Comparison of ENCODE assay signal across 12 cellular contexts in genomic region chr15:78773751-78774450, GRCh38. TPM values are rescaled to one million over a fixed set of nuclear protein-coding genes. Genes with fewer than 3 reads are reported as not detected.
DNase-seq lines count a peak whose midpoint lies in the region; ATAC-seq and TF ChIP-seq lines count a peak whose summit lies in the region.
"Not testable (repeated sequence)": the region's sequence is repeated elsewhere in the genome, so short reads cannot be mapped to it uniquely, and the experiment has no call there.
"Had no signal": no experiment of that assay in that cellular context is flagged by ENCODE, and none has a peak within 500 bp of the region (broad histone marks: within the 10 kb centered on the region; RNA-seq: fewer than 3 reads in every experiment).

No MANE protein-coding gene starts in this region.

- 92% methylated on average over 25 of the region's 25 CpGs for WGBS in right cardiac atrium

- H3K36me3 ChIP-seq in Panc1 (ENCODE audit: control insufficient read depth, insufficient read depth, low read length); RWPE2 (ENCODE audit: low read depth); osteoblast (ENCODE audit: insufficient read depth, low read length): not testable (repeated sequence)

- POLR2A ChIA-PET in Panc1 (lab: Charles Lee) = not testable (repeated sequence)

- H3K4me3 ChIP-seq in Panc1 (ENCODE audit: low read depth in 2 of 2, low read length in 2 of 2); RWPE2 (ENCODE audit: severe bottlenecking); right cardiac atrium (ENCODE audit: low read length); osteoblast (ENCODE audit: insufficient read depth, low read length): not testable (repeated sequence)

- 0 out of 2 replicates have a peak, but pooled peaks have one; percentile 19 for ATAC-seq in Panc1
- ATAC-seq in RWPE2 (ENCODE audit: low read depth); Right ventricle myocardium inferior; left cardiac atrium; right cardiac atrium: not testable (repeated sequence)

- H4K20me1 ChIP-seq in osteoblast (ENCODE audit: insufficient read depth, low read length) = not testable (repeated sequence)

- not testable (repeated sequence) for DNase-seq in Panc1 (ENCODE audit: low read depth, low spot score)
- DNase-seq in RWPE2 (ENCODE audit: low spot score) (peak; percentile 72), Right ventricle myocardium inferior (ENCODE audit: missing footprints) (peak; percentile 32), left cardiac atrium (peak; percentile 20), right cardiac atrium (peak in 2 of 3 donors; percentile 44 to 54), left kidney (ENCODE audit: low read depth, low spot score) (peak; percentile 62), myocyte (ENCODE audit: low read depth) (peak; percentile 25), osteoblast (ENCODE audit: insufficient read length, low spot score, missing footprints) (peak; percentile 4)

- H3K4me1 ChIP-seq in Panc1 (ENCODE audit: control insufficient read depth, insufficient read depth, low read length); RWPE2 (ENCODE audit: insufficient read depth, poor library complexity, severe bottlenecking); right cardiac atrium (ENCODE audit: control insufficient read depth, insufficient read depth, low read length); osteoblast (ENCODE audit: insufficient read depth, low read length): not testable (repeated sequence)

- in situ Hi-C loops in Panc1 (cut with HindIII; ENCODE audit: low pct_unique_long_range_greater_than_20kb, low sequenced_read_pairs) = not testable (repeated sequence)

- TF ChIP-seq CTCF in Panc1 (IDR thresholded peaks at IDR 0.05); RWPE2 (IDR thresholded peaks at IDR 0.05; ENCODE audit: poor library complexity, severe bottlenecking); osteoblast (IDR thresholded peaks at IDR 0.05; ENCODE audit: extremely low read depth, low read depth, low read length): not testable (repeated sequence)

- not testable (repeated sequence) for H3K4me2 ChIP-seq in osteoblast (ENCODE audit: insufficient read depth, low read length)

- H3K27ac ChIP-seq in Panc1 (ENCODE audit: low read length); RWPE2 (ENCODE audit: poor library complexity, severe bottlenecking); right cardiac atrium (ENCODE audit: low read length); osteoblast (ENCODE audit: low read depth, low read length): not testable (repeated sequence)

- H3K79me2 ChIP-seq in osteoblast (ENCODE audit: insufficient read depth, low read length) = not testable (repeated sequence)

- not testable (repeated sequence) for H3K27me3 ChIP-seq in Panc1 (ENCODE audit: control insufficient read depth, insufficient read depth, low read length); RWPE2 (ENCODE audit: insufficient read depth, poor library complexity, severe bottlenecking); right cardiac atrium (ENCODE audit: control insufficient read depth, insufficient read depth); osteoblast (ENCODE audit: insufficient read depth, low read length)

- H2AFZ ChIP-seq in osteoblast (ENCODE audit: low read length) = not testable (repeated sequence)

- CTCF ChIA-PET in Panc1 (lab: Charles Lee) = interaction anchor here (0.6 kb wide), 1 partner anchor 796 kb away, joined by 3 read pairs; no protein-coding TSS in a partner anchor

- intact Hi-C loops in Panc1 (cut with micrococcal nuclease; ENCODE audit: unreplicated experiment); left cardiac atrium (cut with DNase I): not testable (repeated sequence)
- intact Hi-C loops in Right ventricle myocardium inferior (cut with DNase I) (loop anchor here (10.0 kb wide), 1 partner anchor 799 kb away; no protein-coding TSS in a partner anchor), right cardiac atrium (cut with DNase I) (loop anchor here in 1 of 4 donors (5.0 kb wide), 1 partner anchor 797 kb away; no protein-coding TSS in a partner anchor)

- H3K9me3 ChIP-seq in Panc1 (ENCODE audit: control insufficient read depth, insufficient read depth, low read depth, low read length); RWPE2 (ENCODE audit: severe bottlenecking); right cardiac atrium (ENCODE audit: control insufficient read depth, low read length); osteoblast (ENCODE audit: low read depth, low read length): not testable (repeated sequence)

- not testable (repeated sequence) for BruUV-seq in Panc1 (replicated peaks; lab: Mats Ljungman, UMichigan)

RNA-seq across cellular contexts. Expression of gene ADAMTS7, which starts 37.4 kb away (rescaled TPM):
- 1.0 TPM for total RNA-seq in Panc1 (2021; ENCODE audit: unreplicated experiment)
- polyA plus RNA-seq in Panc1 (2012; ENCODE audit: insufficient read length) = 0.85 TPM
- 32.1 TPM for total RNA-seq in Right ventricle myocardium inferior
- total RNA-seq in left cardiac atrium = 10 to 100 TPM; 35.8 to 45.9 TPM
- total RNA-seq in right cardiac atrium = 10 to 100 TPM; 38.8 to 85.9 (median 82.0) TPM
- 40.3 TPM for polyA plus RNA-seq in right cardiac atrium
- total RNA-seq in myocyte = 31.9 and 36.4 TPM in 2 replicates
- 59.6 TPM for polyA plus RNA-seq in myocyte (2012)
- 32.4 and 34.0 TPM in 2 replicates for total RNA-seq in osteoblast
- total RNA-seq: CD4-positive, alpha-beta memory T cell; CD4-positive, CD25-positive, alpha-beta regulatory T cell had no signal
- polyA plus RNA-seq: CD14-positive monocyte; CD4-positive, alpha-beta memory T cell; CD4-positive, CD25-positive, alpha-beta regulatory T cell; CD8-positive, alpha-beta memory T cell had no signal

Comparison
In these comparisons a context has a peak if more than half of its experiments do, and no peak if none do; other contexts are left out.
1. RNA of gene ADAMTS7, which starts 37.4 kb away (total RNA-seq): 38.8 to 85.9 TPM in right cardiac atrium, 35.8 to 45.9 TPM in left cardiac atrium, 32.4 to 34.0 TPM in osteoblast, 32.1 TPM in Right ventricle myocardium inferior (single experiment) and 31.9 to 36.4 TPM in myocyte; 1.0 TPM in Panc1 (single experiment); every median in the first group is over 10 times any median in the second.